ENCODE assay signal across 8 cellular contexts in genomic region chr7:134986363-134987231, GRCh38. TPM values are rescaled to one million over a fixed set of nuclear protein-coding genes. Genes with fewer than 3 reads are reported as not detected.
DNase-seq lines count a peak whose midpoint lies in the region; ATAC-seq and TF ChIP-seq lines count a peak whose summit lies in the region.

Gene AGBL3, plus strand, starts transcription at chr7:134986508. Its CDS starts 1,426 bp downstream, at chr7:134987934.

- H3K27ac ChIP-seq in esophagus muscularis mucosa (replicated peaks in 1 of 4) (peak within 1 kb of the TSS; percentile 87 to 93 (median 88)), muscle layer of duodenum (ENCODE audit: low read length) (peak within 1 kb of the TSS; percentile 81)

- TF ChIP-seq EP300 in Ishikawa (IDR thresholded peaks at IDR 0.05; ENCODE audit: borderline replicate concordance) (no peak), esophagus muscularis mucosa (IDR thresholded peaks at IDR 0.05) (peak; percentile 21)

- peaks cover 12% of the 10 kb centered on the region for H3K36me3 Mint-ChIP-seq in activated T-cell treated with anti-CD3 and anti-CD28 coated beads, Interleukin-2, amount 50 U/mL, for 4 hours (ENCODE audit: insufficient read depth)

- ATAC-seq in GM21576 (IDR thresholded peaks at IDR 0.05; ENCODE audit: unreplicated experiment) = peak; percentile 90
- ATAC-seq in activated T-cell treated with anti-CD3 and anti-CD28 coated beads, Interleukin-2, amount 50 U/mL, for 4 hours = peak; percentile 96

- no peaks in the 10 kb centered on the region for H3K27me3 ChIP-seq in esophagus muscularis mucosa
- no peaks in the 10 kb centered on the region for H3K27me3 ChIP-seq in muscle layer of duodenum (ENCODE audit: low read depth, low read length)

- no peaks in the 10 kb centered on the region for H3K9me3 Mint-ChIP-seq in activated T-cell treated with anti-CD3 and anti-CD28 coated beads, Interleukin-2, amount 50 U/mL, for 4 hours

- H3K4me1 ChIP-seq in esophagus muscularis mucosa (peaks cover 0 to 51% (median 33%) of the 10 kb centered on the region in 4 donors), muscle layer of duodenum (ENCODE audit: control insufficient read depth in 1 of 2, insufficient read depth in 2 of 2, low read length in 2 of 2) (peaks cover 5 to 6% of the 10 kb centered on the region in 2 donors)

- H3K27me3 Mint-ChIP-seq in activated T-cell treated with anti-CD3 and anti-CD28 coated beads, Interleukin-2, amount 50 U/mL, for 4 hours (ENCODE audit: low read depth) = no peaks in the 10 kb centered on the region

- peak within 1 kb of the TSS; percentile 96 for H3K4me3 Mint-ChIP-seq in activated T-cell treated with anti-CD3 and anti-CD28 coated beads, Interleukin-2, amount 50 U/mL, for 4 hours

- intact Hi-C loops in esophagus muscularis mucosa (cut with DNase I) = loop anchor here (10.0 kb wide), 1 partner anchor 292 kb away; no protein-coding TSS in a partner anchor

- H3K9me3 ChIP-seq in esophagus muscularis mucosa (no peaks in the 10 kb centered on the region), muscle layer of duodenum (ENCODE audit: control insufficient read depth in 1 of 2, low read length in 2 of 2) (no peaks in the 10 kb centered on the region)

- no peak for TF ChIP-seq POLR2A in esophagus muscularis mucosa (IDR thresholded peaks at IDR 0.05; ENCODE audit: low read depth)

- H3K4me3 ChIP-seq in esophagus muscularis mucosa (peak within 1 kb of the TSS; percentile 70 to 81 (median 76)), muscle layer of duodenum (ENCODE audit: low read depth in 1 of 2, low read length in 2 of 2) (peak within 1 kb of the TSS; percentile 89 to 96)

- peak; percentile 60 to 69 (median 62) for TF ChIP-seq CTCF in esophagus muscularis mucosa (IDR thresholded peaks at IDR 0.05)

- WGBS in esophagus muscularis mucosa = 0% methylated on average over 10 of the region's 69 CpGs

- TF ChIP-seq RAD21 in Ishikawa (IDR thresholded peaks at IDR 0.05; ENCODE audit: low read depth) = no peak

- H3K36me3 ChIP-seq in esophagus muscularis mucosa (peaks cover 0 to 17% (median 2%) of the 10 kb centered on the region in 4 donors), muscle layer of duodenum (ENCODE audit: control insufficient read depth in 1 of 2, insufficient read depth in 2 of 2, low read length in 2 of 2) (no peaks in the 10 kb centered on the region)

- peaks cover 44% of the 10 kb centered on the region for H3K4me1 Mint-ChIP-seq in activated T-cell treated with anti-CD3 and anti-CD28 coated beads, Interleukin-2, amount 50 U/mL, for 4 hours (ENCODE audit: low read depth)

- DNase-seq in DMS53 (lab: John Stamatoyannopoulos, UW) = peak; percentile 99
- DNase-seq in OCI-M2 (lab: John Stamatoyannopoulos, UW; ENCODE audit: unreplicated experiment) = peak; percentile 87
- DNase-seq in activated T-cell treated with anti-CD3 and anti-CD28 coated beads, Interleukin-2, amount 50 U/mL, for 4 hours = peak; percentile 87
- DNase-seq in esophagus muscularis mucosa (ENCODE audit: extremely low spot score) = peak; percentile 99
- peak; percentile 79 to 83 for DNase-seq in stimulated activated CD8-positive, alpha-beta memory T cell treated with anti-CD3 and anti-CD28 coated beads, Interleukin-7, amount 100 ng/mL, for 4 hours (ENCODE audit: low read depth in 2 of 2)

TF ChIP-seq in Ishikawa, 13 proteins besides CTCF, POLR2A, EP300 and RAD21:
- TF ChIP-seq, protein P1, sequence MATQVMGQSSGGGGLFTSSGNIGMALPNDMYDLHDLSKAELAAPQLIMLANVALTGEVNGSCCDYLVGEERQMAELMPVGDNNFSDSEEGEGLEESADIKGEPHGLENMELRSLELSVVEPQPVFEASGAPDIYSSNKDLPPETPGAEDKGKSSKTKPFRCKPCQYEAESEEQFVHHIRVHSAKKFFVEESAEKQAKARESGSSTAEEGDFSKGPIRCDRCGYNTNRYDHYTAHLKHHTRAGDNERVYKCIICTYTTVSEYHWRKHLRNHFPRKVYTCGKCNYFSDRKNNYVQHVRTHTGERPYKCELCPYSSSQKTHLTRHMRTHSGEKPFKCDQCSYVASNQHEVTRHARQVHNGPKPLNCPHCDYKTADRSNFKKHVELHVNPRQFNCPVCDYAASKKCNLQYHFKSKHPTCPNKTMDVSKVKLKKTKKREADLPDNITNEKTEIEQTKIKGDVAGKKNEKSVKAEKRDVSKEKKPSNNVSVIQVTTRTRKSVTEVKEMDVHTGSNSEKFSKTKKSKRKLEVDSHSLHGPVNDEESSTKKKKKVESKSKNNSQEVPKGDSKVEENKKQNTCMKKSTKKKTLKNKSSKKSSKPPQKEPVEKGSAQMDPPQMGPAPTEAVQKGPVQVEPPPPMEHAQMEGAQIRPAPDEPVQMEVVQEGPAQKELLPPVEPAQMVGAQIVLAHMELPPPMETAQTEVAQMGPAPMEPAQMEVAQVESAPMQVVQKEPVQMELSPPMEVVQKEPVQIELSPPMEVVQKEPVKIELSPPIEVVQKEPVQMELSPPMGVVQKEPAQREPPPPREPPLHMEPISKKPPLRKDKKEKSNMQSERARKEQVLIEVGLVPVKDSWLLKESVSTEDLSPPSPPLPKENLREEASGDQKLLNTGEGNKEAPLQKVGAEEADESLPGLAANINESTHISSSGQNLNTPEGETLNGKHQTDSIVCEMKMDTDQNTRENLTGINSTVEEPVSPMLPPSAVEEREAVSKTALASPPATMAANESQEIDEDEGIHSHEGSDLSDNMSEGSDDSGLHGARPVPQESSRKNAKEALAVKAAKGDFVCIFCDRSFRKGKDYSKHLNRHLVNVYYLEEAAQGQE (IDR thresholded peaks at IDR 0.05; ENCODE audit: low read depth) = no peak
- TF ChIP-seq TEAD4 (IDR thresholded peaks at IDR 0.05) (peak; percentile 48; the same call in 1 of the 2 replicates), TAF1 (IDR thresholded peaks at IDR 0.05; ENCODE audit: low read depth) (peak; percentile 85), TCF12 (IDR thresholded peaks at IDR 0.05; ENCODE audit: low read depth) (0 out of 2 replicates have a peak, but pooled peaks have one; percentile 46)
- TF ChIP-seq, protein P2, sequence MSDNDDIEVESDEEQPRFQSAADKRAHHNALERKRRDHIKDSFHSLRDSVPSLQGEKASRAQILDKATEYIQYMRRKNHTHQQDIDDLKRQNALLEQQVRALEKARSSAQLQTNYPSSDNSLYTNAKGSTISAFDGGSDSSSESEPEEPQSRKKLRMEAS (IDR thresholded peaks at IDR 0.05) = peak; percentile 85

RNA-seq across cellular contexts. Expression of gene AGBL3, which starts in this region (rescaled TPM):
- 1 to 10 TPM; 1.2 to 2.7 (median 2.1) TPM for total RNA-seq in activated T-cell treated with anti-CD3 and anti-CD28 coated beads, Interleukin-2, amount 50 U/mL, for 4 hours
- 1 to 10 TPM in 3 of 4 donors, under 1 TPM in 1; 0.66 to 3.3 (median 1.7) TPM for total RNA-seq in esophagus muscularis mucosa

Comparison
In these comparisons a context has a peak if more than half of its experiments do, and no peak if none do; other contexts are left out.
1. Peak in every context shown above with its lines: DNase-seq, ATAC-seq, H3K4me3 ChIP-seq and H3K27ac ChIP-seq.